8 cellular contexts compared by ENCODE assay signal in the genomic region with DNA sequence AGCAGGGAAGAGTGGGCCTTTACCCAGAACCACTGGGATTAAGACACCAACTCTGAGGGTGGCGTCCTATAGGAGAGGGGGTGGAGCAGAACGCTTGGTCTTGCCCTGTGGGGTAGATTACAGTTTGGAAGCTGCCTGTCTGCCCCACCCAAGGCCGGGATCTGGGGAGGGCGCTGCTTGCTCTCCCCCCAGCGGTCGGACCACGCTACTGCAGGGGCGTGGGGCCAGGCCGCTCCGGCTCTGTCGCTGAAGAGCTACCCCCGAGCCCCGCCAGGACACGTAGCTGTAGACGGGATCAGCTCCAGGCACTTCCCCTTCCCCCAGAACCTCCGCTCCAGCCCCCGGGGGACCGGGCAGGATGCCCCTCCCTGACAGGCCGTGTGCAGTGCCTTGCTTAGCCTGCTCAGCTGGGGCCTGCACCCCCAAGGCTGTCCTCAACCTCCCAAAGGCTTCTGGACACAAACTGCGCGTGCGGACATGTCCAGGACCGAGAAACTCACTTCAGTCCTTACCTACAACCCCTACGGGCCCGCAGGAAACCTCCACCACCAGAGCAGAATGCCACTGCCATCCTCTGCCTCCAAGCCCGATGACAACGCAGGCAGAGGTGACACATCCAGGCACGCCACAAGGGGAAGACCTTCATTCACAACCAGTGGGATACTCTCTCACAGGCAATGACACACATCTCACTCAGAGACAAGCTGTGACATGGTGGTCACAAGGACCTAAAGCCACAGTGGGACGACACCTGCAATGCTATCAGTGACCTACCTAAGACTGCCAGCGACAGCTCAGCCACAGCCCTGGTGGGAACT. TPM values are rescaled to one million over a fixed set of nuclear protein-coding genes. Genes with fewer than 3 reads are reported as not detected.
DNase-seq lines count a peak whose midpoint lies in the region; ATAC-seq and TF ChIP-seq lines count a peak whose summit lies in the region.

No MANE protein-coding gene starts in this region.

- H3K4me3 Mint-ChIP-seq in T-helper 17 cell = peak overlapping the region; percentile 98

- H3K4me3 ChIP-seq in ascending aorta = peak overlapping the region; percentile 98

- peaks cover 36 to 52% of the 10 kb centered on the region in 2 donors for H3K4me1 ChIP-seq in ascending aorta

- intact Hi-C loops in ascending aorta (cut with DNase I) = loop anchor here (1.0 to 2.0 kb wide), 3 partner anchors 119 to 148 kb away; no protein-coding TSS in a partner anchor
- intact Hi-C loops in left ventricle myocardium superior (cut with micrococcal nuclease) = loop anchor here (5.0 to 10.0 kb wide), 3 partner anchors 36 to 148 kb away; no protein-coding TSS in a partner anchor

- no peaks in the 10 kb centered on the region for H3K27me3 ChIP-seq in ascending aorta

- ATAC-seq in T-helper 17 cell = peak; percentile 44
- peak; percentile 38 for ATAC-seq in left ventricle myocardium superior
- no peak for ATAC-seq in HG03565 (IDR thresholded peaks at IDR 0.05; ENCODE audit: unreplicated experiment)

- no peaks in the 10 kb centered on the region for H3K27me3 Mint-ChIP-seq in T-helper 17 cell

- peak; percentile 100 for TF ChIP-seq CTCF in GM12872 (IDR thresholded peaks at IDR 0.05; ENCODE audit: insufficient read depth, low read depth, low read length)
- peak; percentile 98 to 99 (median 99) for TF ChIP-seq CTCF in ascending aorta (IDR thresholded peaks at IDR 0.05)

- peak overlapping the region; percentile 96 to 99 for H3K27ac ChIP-seq in ascending aorta

- peaks cover 7% of the 10 kb centered on the region for H3K36me3 Mint-ChIP-seq in T-helper 17 cell (ENCODE audit: low read depth)

- no peaks in the 10 kb centered on the region for H3K9me3 ChIP-seq in T-helper 17 cell (ENCODE audit: control insufficient read depth, low read length, poor library complexity, severe bottlenecking)
- no peaks in the 10 kb centered on the region for H3K9me3 ChIP-seq in ascending aorta

- DNase-seq in 8988T (peak; percentile 87), M059J (ENCODE audit: low read depth) (peak; percentile 73), T-helper 17 cell (peak; percentile 62 to 68 (median 68)), ascending aorta (ENCODE audit: low spot score in 2 of 2) (peak; percentile 47 to 88), left ventricle myocardium superior (peak; percentile 91), renal cortical epithelial cell (ENCODE audit: low read depth) (peak; percentile 32)

- H3K4me1 Mint-ChIP-seq in T-helper 17 cell = peaks cover 62% of the 10 kb centered on the region

- H3K27ac Mint-ChIP-seq in T-helper 17 cell = peak overlapping the region; percentile 100

- H3K36me3 ChIP-seq in ascending aorta = peaks cover 0 to 5% of the 10 kb centered on the region in 2 donors

RNA-seq across cellular contexts. Expression of a gene that starts 3.6 kb away (rescaled TPM):
- total RNA-seq in M059J (2014; rRNA removed; shearing (Covaris generic)) = 51.3 and 141 TPM in 2 replicates
- 100 to 1,000 TPM; 692 to 863 TPM for total RNA-seq in T-helper 17 cell
- total RNA-seq in ascending aorta = 718 TPM
- total RNA-seq in left ventricle myocardium superior = 354 TPM
- 409 and 1,601 TPM in 2 replicates for total RNA-seq in renal cortical epithelial cell

RNA-seq across cellular contexts. Expression of a gene that starts 30.7 kb away (rescaled TPM):
- 940 and 974 TPM in 2 replicates for total RNA-seq in M059J (2014; rRNA removed; shearing (Covaris generic))
- 1,000 to 10,000 TPM; 1,954 to 1,984 TPM for total RNA-seq in T-helper 17 cell
- total RNA-seq in ascending aorta = 1,083 TPM
- total RNA-seq in left ventricle myocardium superior = 804 TPM
- total RNA-seq in renal cortical epithelial cell = 1,513 and 1,623 TPM in 2 replicates

RNA-seq across cellular contexts. Expression of a gene that starts 48.4 kb away (rescaled TPM):
- total RNA-seq in M059J (2014; rRNA removed; shearing (Covaris generic)) = 5.2 and 7.6 TPM in 2 replicates
- total RNA-seq in T-helper 17 cell (10 to 100 TPM; 20.9 to 23.2 TPM), ascending aorta (18.4 TPM), left ventricle myocardium superior (12.3 TPM), renal cortical epithelial cell (5.9 and 12.7 TPM in 2 replicates)

RNA-seq across cellular contexts. Expression of a gene that starts 58.7 kb away (rescaled TPM):
- total RNA-seq in M059J (2014; rRNA removed; shearing (Covaris generic)) = 104 and 148 TPM in 2 replicates
- total RNA-seq in T-helper 17 cell (100 to 1,000 TPM; 140 to 175 TPM), ascending aorta (79.2 TPM), left ventricle myocardium superior (33.1 TPM), renal cortical epithelial cell (121 and 212 TPM in 2 replicates)

Comparison
In these comparisons a context has a peak if more than half of its experiments do, and no peak if none do; other contexts are left out.
1. DNase-seq: peak in every context shown above with its lines; median percentile 91 in left ventricle myocardium superior; 87 in 8988T; 73 in M059J; 68 in T-helper 17 cell; 68 in ascending aorta; 32 in renal cortical epithelial cell.